4 cellular contexts compared by ENCODE assay signal in genomic region chr7:80515298-80515697, GRCh38.
TF ChIP-seq lines count a peak whose summit lies in the region.

No MANE protein-coding gene starts in this region.

TF ChIP-seq in SK-N-SH, 30 proteins besides CTCF, POLR2A, EP300 and RAD21:
- TF ChIP-seq FOXJ3 (CRISPR knock-in tag; IDR thresholded peaks at IDR 0.05), result no peak
- no peak for TF ChIP-seq YY1 (IDR thresholded peaks at IDR 0.05; ENCODE audit: low read depth)
- no peak for TF ChIP-seq MXI1 (IDR thresholded peaks at IDR 0.05; ENCODE audit: low read depth, low read length)
- no peak for TF ChIP-seq JUND (IDR thresholded peaks at IDR 0.05)
- no peak for TF ChIP-seq EZH2phosphoT487 (IDR thresholded peaks at IDR 0.05; ENCODE audit: borderline replicate concordance, low read depth)
- TF ChIP-seq NRF1 (IDR thresholded peaks at IDR 0.05; ENCODE audit: low read depth, low read length), result no peak
- no peak for TF ChIP-seq CHD2 (IDR thresholded peaks at IDR 0.05; ENCODE audit: low read length, partially characterized antibody)
- TF ChIP-seq, protein P1, sequence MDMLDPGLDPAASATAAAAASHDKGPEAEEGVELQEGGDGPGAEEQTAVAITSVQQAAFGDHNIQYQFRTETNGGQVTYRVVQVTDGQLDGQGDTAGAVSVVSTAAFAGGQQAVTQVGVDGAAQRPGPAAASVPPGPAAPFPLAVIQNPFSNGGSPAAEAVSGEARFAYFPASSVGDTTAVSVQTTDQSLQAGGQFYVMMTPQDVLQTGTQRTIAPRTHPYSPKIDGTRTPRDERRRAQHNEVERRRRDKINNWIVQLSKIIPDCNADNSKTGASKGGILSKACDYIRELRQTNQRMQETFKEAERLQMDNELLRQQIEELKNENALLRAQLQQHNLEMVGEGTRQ (IDR thresholded peaks at IDR 0.05; ENCODE audit: borderline replicate concordance, low read depth, low read length), result no peak
- TF ChIP-seq FOXM1 (IDR thresholded peaks at IDR 0.05; ENCODE audit: low read depth), result no peak

TF ChIP-seq in SK-N-SH treated with all-trans-retinoic acid at 6 μM for 48 hours, 23 proteins besides CTCF, POLR2A, EP300 and RAD21:
- no peak for TF ChIP-seq ISL1 (CRISPR knock-in tag; IDR thresholded peaks at IDR 0.05)

TF ChIP-seq in H1, 55 proteins besides CTCF, POLR2A, EP300 and RAD21:
- TF ChIP-seq, protein P2, sequence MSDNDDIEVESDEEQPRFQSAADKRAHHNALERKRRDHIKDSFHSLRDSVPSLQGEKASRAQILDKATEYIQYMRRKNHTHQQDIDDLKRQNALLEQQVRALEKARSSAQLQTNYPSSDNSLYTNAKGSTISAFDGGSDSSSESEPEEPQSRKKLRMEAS (IDR thresholded peaks at IDR 0.05), result no peak
- TF ChIP-seq RFX5 (IDR thresholded peaks at IDR 0.05; ENCODE audit: borderline replicate concordance, low read depth, low read length) (no peak), RNF2 (IDR thresholded peaks at IDR 0.05; ENCODE audit: borderline replicate concordance, low read depth, low read length, missing control alignments, poor library complexity, severe bottlenecking) (no peak), POU5F1 (IDR thresholded peaks at IDR 0.05; ENCODE audit: low read depth, low read length) (no peak), BCL11A (IDR thresholded peaks at IDR 0.05; ENCODE audit: low read depth in 2 of 2, low read length in 2 of 2) (no peak), JUND (IDR thresholded peaks at IDR 0.05; ENCODE audit: low read length) (no peak), GABPA (IDR thresholded peaks at IDR 0.05; ENCODE audit: borderline replicate concordance, insufficient read depth, low read length) (no peak), TEAD4 (IDR thresholded peaks at IDR 0.05; ENCODE audit: low read depth, low read length) (no peak), SUZ12 (IDR thresholded peaks at IDR 0.05; ENCODE audit: low read length) (no peak), RXRA (IDR thresholded peaks at IDR 0.05; ENCODE audit: insufficient read depth, low read depth, low read length) (no peak), BACH1 (IDR thresholded peaks at IDR 0.05; ENCODE audit: low read length) (no peak), SIRT6 (IDR thresholded peaks at IDR 0.05; ENCODE audit: low read length) (no peak), CREB1 (IDR thresholded peaks at IDR 0.05) (no peak), CBX5 (IDR thresholded peaks at IDR 0.05; ENCODE audit: low read depth, low read length) (no peak), KDM4A (IDR thresholded peaks at IDR 0.05; ENCODE audit: low read depth, low read length, severe bottlenecking) (no peak), CHD1 (IDR thresholded peaks at IDR 0.05; ENCODE audit: low read depth, low read length) (no peak)
- TF ChIP-seq, protein P3, sequence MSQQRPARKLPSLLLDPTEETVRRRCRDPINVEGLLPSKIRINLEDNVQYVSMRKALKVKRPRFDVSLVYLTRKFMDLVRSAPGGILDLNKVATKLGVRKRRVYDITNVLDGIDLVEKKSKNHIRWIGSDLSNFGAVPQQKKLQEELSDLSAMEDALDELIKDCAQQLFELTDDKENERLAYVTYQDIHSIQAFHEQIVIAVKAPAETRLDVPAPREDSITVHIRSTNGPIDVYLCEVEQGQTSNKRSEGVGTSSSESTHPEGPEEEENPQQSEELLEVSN (IDR thresholded peaks at IDR 0.05), result no peak

TF ChIP-seq in GM23338, 12 proteins besides CTCF, POLR2A, EP300 and RAD21:
- TF ChIP-seq CREB1 (CRISPR knock-in tag; IDR thresholded peaks at IDR 0.05; ENCODE audit: low read depth) (no peak), STAT1 (IDR thresholded peaks at IDR 0.05; ENCODE audit: unreplicated experiment) (no peak)
